25 cellular contexts compared by ENCODE assay signal in genomic region chr10:108735380-108735779, GRCh38.
DNase-seq lines count a peak whose midpoint lies in the region; ATAC-seq and TF ChIP-seq lines count a peak whose summit lies in the region.
"Had no signal": no experiment of that assay in that cellular context is flagged by ENCODE, and none has a peak within 500 bp of the region (broad histone marks: within the 10 kb centered on the region; RNA-seq: fewer than 3 reads in every experiment).

No MANE protein-coding gene starts in this region.

- H3K36me3 Mint-ChIP-seq in natural killer cell = no peaks in the 10 kb centered on the region
- H3K36me3 Mint-ChIP-seq: CD14-positive monocyte, type B pancreatic cell had no signal

- no peak overlapping the region for H3K4me3 ChIP-seq in A673 (ENCODE audit: low read depth, low read length, poor library complexity, severe bottlenecking)
- H3K4me3 ChIP-seq in astrocyte of the cerebellum (ENCODE audit: low read depth, low read length) = no peak overlapping the region
- H3K4me3 ChIP-seq: skin epidermis had no signal

- H3K4me3 Mint-ChIP-seq in natural killer cell = no peak overlapping the region
- H3K4me3 Mint-ChIP-seq: activated CD4-positive, alpha-beta T cell treated with anti-CD3 and anti-CD28 coated beads, Interleukin-2, amount 10 ng/mL, durations not matched to agents 7 days and 5 days; activated naive CD8-positive, alpha-beta T cell treated with anti-CD3 and anti-CD28 coated beads, Interleukin-2, amount 50 U/mL, for 24 hours; CD14-positive monocyte; naive thymus-derived CD8-positive, alpha-beta T cell; type B pancreatic cell had no signal

- in situ Hi-C loops in astrocyte of the cerebellum (cut with HindIII; ENCODE audit: low sequenced_read_pairs) = no loop called here

- no peaks in the 10 kb centered on the region for H3K9me3 ChIP-seq in A673 (ENCODE audit: low read depth, low read length, poor library complexity, severe bottlenecking)

- no peak overlapping the region for H3K27ac ChIP-seq in A673 (ENCODE audit: low read depth, low read length, poor library complexity, severe bottlenecking)
- H3K27ac ChIP-seq: HL-60, skin epidermis had no signal

- ATAC-seq in GM21390 (IDR thresholded peaks at IDR 0.05; ENCODE audit: unreplicated experiment) (no peak), HG03460 (IDR thresholded peaks at IDR 0.05; ENCODE audit: unreplicated experiment) (no peak), natural killer cell (no peak)
- ATAC-seq: activated naive CD8-positive, alpha-beta T cell treated with anti-CD3 and anti-CD28 coated beads, Interleukin-2, amount 50 U/mL, for 24 hours; naive thymus-derived CD8-positive, alpha-beta T cell had no signal

- no peaks in the 10 kb centered on the region for H3K4me1 Mint-ChIP-seq in natural killer cell
- H3K4me1 Mint-ChIP-seq: activated CD4-positive, alpha-beta T cell treated with anti-CD3 and anti-CD28 coated beads, Interleukin-2, amount 10 ng/mL, durations not matched to agents 7 days and 5 days; activated naive CD8-positive, alpha-beta T cell treated with anti-CD3 and anti-CD28 coated beads, Interleukin-2, amount 50 U/mL, for 24 hours; CD14-positive monocyte; naive thymus-derived CD8-positive, alpha-beta T cell had no signal

- no peaks in the 10 kb centered on the region for H3K27me3 ChIP-seq in A673 (replicated peaks; ENCODE audit: insufficient read depth, low read depth, low read length, poor library complexity)

- H3K36me3 ChIP-seq in A673 (ENCODE audit: insufficient read depth, low read length, poor library complexity, severe bottlenecking) = no peaks in the 10 kb centered on the region

- POLR2A ChIA-PET in A673 (lab: Charles Lee; ENCODE audit: low non-redundant PET) = no interaction called here

- peak; percentile 40 for DNase-seq in A673 (ENCODE audit: low spot score)
- peak; percentile 83 for DNase-seq in HS-5 (ENCODE audit: low read depth)
- DNase-seq in astrocyte of the cerebellum (ENCODE audit: low read depth) = peak; percentile 82
- DNase-seq in foreskin melanocyte = peak; percentile 83
- DNase-seq in HUDEP-2 (lab: John Stamatoyannopoulos, UW; ENCODE audit: unreplicated experiment in 76 of 76) = no peak
- DNase-seq in natural killer cell = no peak
- DNase-seq: activated CD4-positive, alpha-beta T cell treated with anti-CD3 and anti-CD28 coated beads, Interleukin-2, amount 10 ng/mL, durations not matched to agents 7 days and 5 days; activated naive CD8-positive, alpha-beta T cell treated with anti-CD3 and anti-CD28 coated beads, Interleukin-2, amount 50 U/mL, for 24 hours; cerebellar nuclear complex; KBM-7; mesendoderm; naive thymus-derived CD8-positive, alpha-beta T cell; NCI-H2081; NCI-H446; NK-92 treated with Interleukin-12 subunit alpha and Interleukin-12 subunit beta, amount 100 ng/mL, for 24 hours; RPMI8226; stimulated activated CD4-positive, alpha-beta T cell treated with anti-CD3 and anti-CD28 coated beads, Interleukin-2, amount 100 ng/mL, for 48 hours; SW 1271 had no signal

- no peak overlapping the region for H3K27ac Mint-ChIP-seq in natural killer cell
- H3K27ac Mint-ChIP-seq: activated CD4-positive, alpha-beta T cell treated with anti-CD3 and anti-CD28 coated beads, Interleukin-2, amount 10 ng/mL, durations not matched to agents 7 days and 5 days; activated naive CD8-positive, alpha-beta T cell treated with anti-CD3 and anti-CD28 coated beads, Interleukin-2, amount 50 U/mL, for 24 hours; activated T-helper 2 cell treated with anti-CD3 and anti-CD28 coated beads, Interferon-gamma antibody, Interleukin-2, Interleukin-4, amounts not matched to agents 10 μg/mL and 5 μg/mL and 100 μg/mL, durations not matched to agents 14 hours and 24 hours and 36 hours; CD14-positive monocyte; naive thymus-derived CD8-positive, alpha-beta T cell; type B pancreatic cell had no signal

- CTCF ChIA-PET in A673 (lab: Charles Lee) = no interaction called here

- no TSS peak for BruUV-seq in A673 (replicated peaks; lab: Mats Ljungman, UMichigan)

- intact Hi-C loops in A673 (cut with micrococcal nuclease; ENCODE audit: unreplicated experiment) (no loop called here), natural killer cell (cut with micrococcal nuclease) (no loop called here)

- no peaks in the 10 kb centered on the region for H3K4me1 ChIP-seq in A673 (ENCODE audit: insufficient read depth, low read length, poor library complexity, severe bottlenecking)

- H3K9me3 Mint-ChIP-seq in natural killer cell = peaks cover 7 to 22% of the 10 kb centered on the region in 2 donors

- no peak for TF ChIP-seq CTCF in A673 (conservative IDR thresholded peaks at IDR 0.05; ENCODE audit: low read depth, low read length)
- no peak for TF ChIP-seq CTCF in astrocyte of the cerebellum (IDR thresholded peaks at IDR 0.05; ENCODE audit: low read depth, low read length, missing control alignments)
- no peak for TF ChIP-seq CTCF in natural killer cell (IDR thresholded peaks at IDR 0.05)

- no peaks in the 10 kb centered on the region for H3K27me3 Mint-ChIP-seq in natural killer cell (ENCODE audit: low read depth in 2 of 2)
- H3K27me3 Mint-ChIP-seq: activated CD4-positive, alpha-beta T cell treated with anti-CD3 and anti-CD28 coated beads, Interleukin-2, amount 10 ng/mL, durations not matched to agents 7 days and 5 days; activated naive CD8-positive, alpha-beta T cell treated with anti-CD3 and anti-CD28 coated beads, Interleukin-2, amount 50 U/mL, for 24 hours; naive thymus-derived CD8-positive, alpha-beta T cell; type B pancreatic cell had no signal

Comparison
In these comparisons a context has a peak if more than half of its experiments do, and no peak if none do; other contexts are left out.
1. DNase-seq: peak in A673 (single experiment), HS-5 (single experiment), astrocyte of the cerebellum (single experiment) and foreskin melanocyte (single experiment); none in HUDEP-2 (0 of 76) and natural killer cell (single experiment).